13 cellular contexts compared by ENCODE assay signal in the genomic region with DNA sequence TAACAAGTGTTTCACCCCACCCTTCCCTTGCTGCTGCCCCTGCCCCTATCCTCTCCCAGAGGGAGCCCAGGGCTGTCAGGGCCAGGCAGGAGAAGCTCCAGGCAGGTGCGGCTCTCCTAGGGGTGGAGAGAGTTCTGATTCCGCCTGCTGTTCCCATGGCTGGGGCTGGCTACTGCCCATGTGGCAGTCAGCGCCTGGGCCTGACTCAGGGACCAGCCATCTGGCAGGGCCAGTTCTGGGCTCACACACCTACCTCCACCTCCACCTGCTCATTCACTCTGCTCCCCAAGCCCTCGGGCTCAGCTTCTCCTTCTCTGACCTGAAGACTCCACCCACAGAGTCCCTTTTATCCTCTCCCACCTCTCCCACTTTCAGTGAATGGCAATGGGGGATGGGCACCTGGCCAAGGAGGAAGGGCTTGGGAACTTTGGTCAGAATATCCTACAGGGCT. TPM values are rescaled to one million over a fixed set of nuclear protein-coding genes. Genes with fewer than 3 reads are reported as not detected.
DNase-seq lines count a peak whose midpoint lies in the region; ATAC-seq and TF ChIP-seq lines count a peak whose summit lies in the region.
"Had no signal": no experiment of that assay in that cellular context is flagged by ENCODE, and none has a peak within 500 bp of the region (broad histone marks: within the 10 kb centered on the region; RNA-seq: fewer than 3 reads in every experiment).

No MANE protein-coding gene starts in this region.

- no peak overlapping the region for H3K18ac ChIP-seq in mesenchymal stem cell (ENCODE audit: low read depth in 1 of 2, low read length in 2 of 2)

- peak overlapping the region; percentile 62 for H4K91ac ChIP-seq in mesenchymal stem cell (ENCODE audit: low read length)

- no peak for TF ChIP-seq CTCF in transverse colon (IDR thresholded peaks at IDR 0.05)

- no peak overlapping the region for H3K9ac ChIP-seq in mesenchymal stem cell (ENCODE audit: low read length)

- H3K27ac ChIP-seq in mesenchymal stem cell (ENCODE audit: low read length, poor library complexity, severe bottlenecking) (no peak overlapping the region), transverse colon (peak overlapping the region; percentile 10 to 64 (median 20))

- peak overlapping the region in 1 of 2 experiments; percentile 22 for H3K4me3 ChIP-seq in mesenchymal stem cell (ENCODE audit: insufficient read depth in 1 of 2, low read depth in 1 of 2, low read length in 2 of 2)
- no peak overlapping the region for H3K4me3 ChIP-seq in transverse colon

- in situ Hi-C loops in transverse colon (cut with MboI; ENCODE audit: low pct_ligation_motif_present in 1 of 4, low pct_unique_long_range_greater_than_20kb in 1 of 4, low sequenced_read_pairs in 3 of 4) = no loop called here

- H2BK15ac ChIP-seq in mesenchymal stem cell (ENCODE audit: low read depth, poor library complexity, severe bottlenecking) = peak overlapping the region; percentile 9

- ATAC-seq in HG02642 (IDR thresholded peaks at IDR 0.05; ENCODE audit: poor library complexity, unreplicated experiment) = no peak
- ATAC-seq: naive thymus-derived CD4-positive, alpha-beta T cell; stimulated activated naive B cell treated with anti-CD40 and anti-IgM and Interleukin-4, amounts not matched to agents 10 μg/mL and 1 μg/mL and 100 μg/mL, for 72 hours had no signal

- peaks cover 2% of the 10 kb centered on the region for H3K79me1 ChIP-seq in mesenchymal stem cell (replicated peaks; ENCODE audit: low read length, poor library complexity, severe bottlenecking)

- no peak overlapping the region for H4K8ac ChIP-seq in mesenchymal stem cell (ENCODE audit: low read length)

- H3K9me3 ChIP-seq in mesenchymal stem cell (ENCODE audit: control insufficient read depth, low read length) (peaks cover 19% of the 10 kb centered on the region), transverse colon (peaks cover 3 to 10% of the 10 kb centered on the region in 2 donors)

- H2BK12ac ChIP-seq in mesenchymal stem cell (ENCODE audit: low read length in 2 of 2) = peak overlapping the region in 1 of 2 experiments; percentile 31

- H3K23ac ChIP-seq in mesenchymal stem cell (ENCODE audit: low read length in 2 of 2) = no peak overlapping the region

- H3K14ac ChIP-seq in mesenchymal stem cell (ENCODE audit: low read length in 2 of 2) = no peak overlapping the region

- no peak overlapping the region for H3K4me2 ChIP-seq in mesenchymal stem cell (ENCODE audit: low read length, poor library complexity, severe bottlenecking)

- peak overlapping the region; percentile 63 for H2AK5ac ChIP-seq in mesenchymal stem cell (ENCODE audit: low read length, severe bottlenecking)

- intact Hi-C loops in transverse colon (cut with DNase I; ENCODE audit: low total_unique reads) = no loop called here

- no peak for TF ChIP-seq POLR2A in transverse colon (IDR thresholded peaks at IDR 0.05)

- H2BK5ac ChIP-seq in mesenchymal stem cell (ENCODE audit: low read depth, low read length, poor library complexity, severe bottlenecking) = no peak overlapping the region

- peaks cover 24 to 30% of the 10 kb centered on the region in 2 experiments for H3K36me3 ChIP-seq in mesenchymal stem cell (ENCODE audit: control insufficient read depth in 1 of 2, insufficient read depth in 2 of 2, low read depth in 1 of 2, low read length in 2 of 2)
- H3K36me3 ChIP-seq in transverse colon = no peaks in the 10 kb centered on the region

- DNase-seq in NCI-H510A treated with DMSO at 0.1 percent for 48 hours (lab: John Stamatoyannopoulos, UW) = peak; percentile 1
- DNase-seq in NCI-H510A (lab: John Stamatoyannopoulos, UW) = no peak
- DNase-seq in cerebellar nuclear complex (lab: John Stamatoyannopoulos, UW) = peak; percentile 33 to 75
- no peak for DNase-seq in mesenchymal stem cell
- DNase-seq in transverse colon = no peak
- no peak for DNase-seq in activated naive CD4-positive, alpha-beta T cell treated with Interleukin-2 at 50 U/mL for 16 hours
- no peak for DNase-seq in epidermal melanocyte (ENCODE audit: insufficient read length, low spot score)
- DNase-seq: naive thymus-derived CD4-positive, alpha-beta T cell; NCI-H187; stimulated activated naive B cell treated with anti-CD40 and anti-IgM and Interleukin-4, amounts not matched to agents 10 μg/mL and 1 μg/mL and 100 μg/mL, for 72 hours; T-helper 9 cell had no signal

- peaks cover 34% of the 10 kb centered on the region for H3K4me1 ChIP-seq in mesenchymal stem cell (ENCODE audit: control insufficient read depth, insufficient read depth, low read depth, low read length)
- H3K4me1 ChIP-seq in transverse colon = peaks cover 4 to 49% (median 29%) of the 10 kb centered on the region in 4 donors

- no peaks in the 10 kb centered on the region for H3K27me3 ChIP-seq in mesenchymal stem cell (ENCODE audit: control insufficient read depth in 1 of 2, insufficient read depth in 1 of 2, low read length in 2 of 2)
- H3K27me3 ChIP-seq in transverse colon = no peaks in the 10 kb centered on the region

- no peak overlapping the region for H3K4ac ChIP-seq in mesenchymal stem cell (ENCODE audit: low read depth in 1 of 2, low read length in 2 of 2)

- H2AFZ ChIP-seq in mesenchymal stem cell (ENCODE audit: low read depth, low read length) = no peak overlapping the region

- peak overlapping the region; percentile 34 for H2BK120ac ChIP-seq in mesenchymal stem cell (ENCODE audit: low read depth, low read length)

- WGBS in mesenchymal stem cell = 96% methylated on average over 3 of the region's 4 CpGs
- WGBS in transverse colon (ENCODE audit: low coverage in 1 of 2), 2 donors = 72% methylated on average over 4 of the region's 4 CpGs; no CpG with 5 or more reads in 1 of the 2 donors

- TF ChIP-seq EP300 in transverse colon (IDR thresholded peaks at IDR 0.05; ENCODE audit: low read depth) = no peak

RNA-seq across cellular contexts. Expression of gene AMOTL2, which starts 23.4 kb away (rescaled TPM):
- 16.1 TPM for polyA plus RNA-seq in mesenchymal stem cell (2013, experiment 1 of 2)
- 15.4 TPM for polyA plus RNA-seq in mesenchymal stem cell (2013, experiment 2 of 2)
- total RNA-seq in transverse colon = 10 to 100 TPM; 14.5 to 50.9 (median 23.8) TPM
- total RNA-seq: activated CD8-positive, alpha-beta memory T cell treated with anti-CD3 and anti-CD28 coated beads for 36 hours; naive thymus-derived CD4-positive, alpha-beta T cell had no signal

Comparison
In these comparisons a context has a peak if more than half of its experiments do, and no peak if none do; other contexts are left out.
1. DNase-seq: peak in NCI-H510A treated with DMSO at 0.1 percent for 48 hours (single experiment) and cerebellar nuclear complex (2 of 2); none in NCI-H510A (single experiment), mesenchymal stem cell (single experiment), transverse colon (single experiment), activated naive CD4-positive, alpha-beta T cell treated with Interleukin-2 at 50 U/mL for 16 hours (single experiment) and epidermal melanocyte (single experiment).